8 cellular contexts compared by ENCODE assay signal in genomic region chrX:17860179-17860780, GRCh38. TPM values are rescaled to one million over a fixed set of nuclear protein-coding genes. Genes with fewer than 3 reads are reported as not detected.
DNase-seq lines count a peak whose midpoint lies in the region; ATAC-seq, FAIRE-seq and TF ChIP-seq lines count a peak whose summit lies in the region.

No MANE protein-coding gene starts in this region.

- H3K9ac ChIP-seq in endothelial cell of umbilical vein (replicated peaks; ENCODE audit: extremely low read depth, insufficient read depth, low read length), result no peak overlapping the region

- peak; percentile 30 for DNase-seq in AG20443 (ENCODE audit: low spot score)
- peak; percentile 21 for DNase-seq in NCI-H526 treated with DMSO at 0.1 percent for 48 hours (lab: John Stamatoyannopoulos, UW)
- DNase-seq in endothelial cell of umbilical vein (ENCODE audit: low read depth, low spot score), result peak; percentile 1
- no peak for DNase-seq in neural crest cell (ENCODE audit: low read depth, low spot score)
- DNase-seq in DMS114 treated with DMSO at 0.1 percent for 48 hours (lab: John Stamatoyannopoulos, UW; ENCODE audit: unreplicated experiment), result no peak
- no peak for DNase-seq in stimulated activated CD4-positive, alpha-beta T cell treated with anti-CD3 and anti-CD28 coated beads, Interleukin-12 subunit alpha, Interleukin-12 subunit beta, amount 100 ng/mL, for 4 hours

- no peaks in the 10 kb centered on the region for H3K36me3 Mint-ChIP-seq in neural crest cell (ENCODE audit: low read depth)

- H3K27ac ChIP-seq in endothelial cell of umbilical vein (ENCODE audit: insufficient read depth, low read depth, low read length), result no peak overlapping the region

- no peak for TF ChIP-seq POLR2A in endothelial cell of umbilical vein (IDR thresholded peaks at IDR 0.05; ENCODE audit: low read depth, low read length)

- peaks cover 17 to 36% of the 10 kb centered on the region in 2 experiments for H3K27me3 ChIP-seq in endothelial cell of umbilical vein (ENCODE audit: control insufficient read depth in 2 of 2, insufficient read depth in 2 of 2, low read length in 2 of 2)

- no peaks in the 10 kb centered on the region for H3K79me2 ChIP-seq in endothelial cell of umbilical vein (ENCODE audit: control insufficient read depth, insufficient read depth, low read length)

- peak overlapping the region; percentile 84 for H3K4me3 Mint-ChIP-seq in neural crest cell

- dilution Hi-C loops in endothelial cell of umbilical vein (cut with MboI; ENCODE audit: extremely low pct_ligation_motif_present, low sequenced_read_pairs), result no loop called here

- H3K4me1 ChIP-seq in endothelial cell of umbilical vein (ENCODE audit: control insufficient read depth, extremely low read depth, insufficient read depth, low read length), result peaks cover 4% of the 10 kb centered on the region

- POLR2A ChIA-PET in endothelial cell of umbilical vein (lab: Charles Lee), result no interaction called here

- BruUV-seq in endothelial cell of umbilical vein (replicated peaks; lab: Mats Ljungman, UMichigan), result no TSS peak

- peaks cover 90% of the 10 kb centered on the region for H3K27me3 Mint-ChIP-seq in neural crest cell (ENCODE audit: low read depth)

- H3K9me3 ChIP-seq in endothelial cell of umbilical vein (replicated peaks; ENCODE audit: control insufficient read depth, insufficient read depth, low read length), result no peaks in the 10 kb centered on the region

- H3K27ac Mint-ChIP-seq in neural crest cell (ENCODE audit: unreplicated experiment), result no peak overlapping the region

- no peaks in the 10 kb centered on the region for H3K9me1 ChIP-seq in endothelial cell of umbilical vein (replicated peaks; ENCODE audit: control insufficient read depth, extremely low read depth, insufficient read depth, low read length)

- H3K4me1 Mint-ChIP-seq in neural crest cell, result peaks cover 9% of the 10 kb centered on the region

- intact Hi-C loops in endothelial cell of umbilical vein (cut with micrococcal nuclease), result no loop called here

- no peaks in the 10 kb centered on the region for H4K20me1 ChIP-seq in endothelial cell of umbilical vein (replicated peaks; ENCODE audit: control insufficient read depth, extremely low read depth, insufficient read depth, low read length)

- CTCF ChIA-PET in endothelial cell of umbilical vein (lab: Charles Lee), result interaction anchor here (0.6 to 0.9 kb wide), 2 partner anchors 48 to 517 kb away, joined by 3 read pairs; no protein-coding TSS in a partner anchor

- no peak for FAIRE-seq in endothelial cell of umbilical vein (lab: Jason Lieb, UNC)

- no peak for ATAC-seq in GM19463 (IDR thresholded peaks at IDR 0.05; ENCODE audit: unreplicated experiment)
- ATAC-seq in GM21390 (IDR thresholded peaks at IDR 0.05; ENCODE audit: unreplicated experiment), result no peak

- peak overlapping the region; percentile 29 for H2AFZ ChIP-seq in endothelial cell of umbilical vein (ENCODE audit: low read depth, low read length)

- no peaks in the 10 kb centered on the region for H3K9me3 Mint-ChIP-seq in neural crest cell

- TF ChIP-seq CTCF in endothelial cell of umbilical vein (IDR thresholded peaks at IDR 0.05; ENCODE audit: extremely low read depth in 1 of 2, insufficient read depth in 1 of 2, low read depth in 1 of 2, low read length in 2 of 2) (no peak), neural crest cell (conservative IDR thresholded peaks at IDR 0.05) (no peak)

- peak overlapping the region; percentile 42 for H3K4me2 ChIP-seq in endothelial cell of umbilical vein (ENCODE audit: insufficient read depth, low read length)

- no peaks in the 10 kb centered on the region for H3K36me3 ChIP-seq in endothelial cell of umbilical vein (ENCODE audit: control insufficient read depth in 2 of 2, extremely low read depth in 1 of 2, insufficient read depth in 2 of 2, low read length in 2 of 2)

- peak overlapping the region in 2 of 3 experiments; percentile 17 to 34 for H3K4me3 ChIP-seq in endothelial cell of umbilical vein (replicated peaks in 1 of 3; ENCODE audit: insufficient read depth in 1 of 3, low read depth in 1 of 3, low read length in 3 of 3)

TF ChIP-seq in endothelial cell of umbilical vein, 7 proteins besides CTCF, POLR2A, EP300 and RAD21:
- TF ChIP-seq MYC (IDR thresholded peaks at IDR 0.05; ENCODE audit: low read depth, low read length) (no peak), EZH2 (IDR thresholded peaks at IDR 0.05; ENCODE audit: borderline replicate concordance, low read depth, low read length, severe bottlenecking) (peak; percentile 46)

RNA-seq across cellular contexts. Expression of gene RAI2, which starts 0.8 kb away (rescaled TPM):
- total RNA-seq in endothelial cell of umbilical vein, result 0.25 and 0.91 TPM in 2 replicates
- polyA plus RNA-seq in endothelial cell of umbilical vein, result 0.19 and 0.27 TPM in 2 replicates
- polyA plus RNA-seq in endothelial cell of umbilical vein (2011; cell fraction: cytosol; rRNA removed), result 0.21 and 0.25 TPM in 2 replicates
- polyA plus RNA-seq in endothelial cell of umbilical vein (2011; cell fraction: nucleus; rRNA removed), result 0.07 and 0.11 TPM in 2 replicates
- polyA plus RNA-seq in endothelial cell of umbilical vein (2012), result 6.4 and 7.2 TPM in 2 replicates
- polyA minus RNA-seq in endothelial cell of umbilical vein, result 0.08 and 0.24 TPM in 2 replicates
- not detected for polyA minus RNA-seq in endothelial cell of umbilical vein (2011; cell fraction: cytosol; rRNA and poly(A)+ RNA removed)
- 0.19 TPM in 1 of 2 replicates, not detected in the other for polyA minus RNA-seq in endothelial cell of umbilical vein (2011; cell fraction: nucleus; rRNA and poly(A)+ RNA removed)
- total RNA-seq in neural crest cell, result 0.63 and 0.77 TPM in 2 replicates

Comparison
In these comparisons a context has a peak if more than half of its experiments do, and no peak if none do; other contexts are left out.
1. DNase-seq: peak in AG20443 (single experiment), NCI-H526 treated with DMSO at 0.1 percent for 48 hours (single experiment) and endothelial cell of umbilical vein (single experiment); none in neural crest cell (single experiment), DMS114 treated with DMSO at 0.1 percent for 48 hours (single experiment) and stimulated activated CD4-positive, alpha-beta T cell treated with anti-CD3 and anti-CD28 coated beads, Interleukin-12 subunit alpha, Interleukin-12 subunit beta, amount 100 ng/mL, for 4 hours (single experiment).